18 cellular contexts compared by ENCODE assay signal in genomic region chr3:169901453-169901852, GRCh38. TPM values are rescaled to one million over a fixed set of nuclear protein-coding genes. Genes with fewer than 3 reads are reported as not detected.
DNase-seq lines count a peak whose midpoint lies in the region; ATAC-seq, FAIRE-seq and TF ChIP-seq lines count a peak whose summit lies in the region.
"Had no signal": no experiment of that assay in that cellular context is flagged by ENCODE, and none has a peak within 500 bp of the region (broad histone marks: within the 10 kb centered on the region; RNA-seq: fewer than 3 reads in every experiment).

No MANE protein-coding gene starts in this region.

- DNase-seq in HepG2 (ENCODE audit: low spot score) (no peak), right lobe of liver (no peak), Kasumi-1 (lab: John Stamatoyannopoulos, UW) (peak; percentile 12 to 15), WTC11 (ENCODE audit: low spot score) (no peak), DMS114 treated with DMSO at 0.1 percent for 48 hours (lab: John Stamatoyannopoulos, UW; ENCODE audit: unreplicated experiment) (no peak), EL (no peak)
- DNase-seq: BE2C; CD4-positive, alpha-beta memory T cell; DMS153; H7; KG1 had no signal

- no peak for TF ChIP-seq EP300 in HepG2 (IDR thresholded peaks at IDR 0.05; ENCODE audit: low read depth in 2 of 2, low read length in 2 of 2)
- TF ChIP-seq EP300 in HepG2 (CRISPR knock-in tag; IDR thresholded peaks at IDR 0.05; ENCODE audit: borderline replicate concordance), result no peak

- H3K27ac ChIP-seq in HepG2 (ENCODE audit: extremely low read length, insufficient read depth, low read length) (no peak overlapping the region), right lobe of liver (no peak overlapping the region)
- H3K27ac ChIP-seq: A549, C4-2B, HL-60 had no signal

- BruUV-seq in HepG2 (replicated peaks; lab: Mats Ljungman, UMichigan), result no TSS peak

- no peak for TF ChIP-seq RAD21 in HepG2 (CRISPR knock-in tag; IDR thresholded peaks at IDR 0.05)

- TF ChIP-seq CTCF in HepG2 (CRISPR knock-in tag; IDR thresholded peaks at IDR 0.05), result no peak
- no peak for TF ChIP-seq CTCF in right lobe of liver (IDR thresholded peaks at IDR 0.05)
- no peak for TF ChIP-seq CTCF in WTC11 (IDR thresholded peaks at IDR 0.05)

- H3K4me3 ChIP-seq in HepG2 (replicated peaks in 1 of 3; ENCODE audit: insufficient read depth in 1 of 3, low read depth in 2 of 3, low read length in 3 of 3) (no peak overlapping the region), right lobe of liver (no peak overlapping the region)
- H3K4me3 ChIP-seq: A549, GM23338 had no signal

- no peak for ATAC-seq in HepG2
- no peak for ATAC-seq in right lobe of liver
- ATAC-seq in WTC11, result no peak
- no peak for ATAC-seq in GM19324 (IDR thresholded peaks at IDR 0.05; ENCODE audit: low FRiP score, unreplicated experiment)
- ATAC-seq: A549, GM23338 had no signal

- H3K9me3 ChIP-seq in HepG2 (ENCODE audit: low read length) (peaks cover 19% of the 10 kb centered on the region), right lobe of liver (no peaks in the 10 kb centered on the region)

- no peak for FAIRE-seq in HepG2 (lab: Jason Lieb, UNC)
- FAIRE-seq: A549, GM18507 had no signal

- POLR2A ChIA-PET in HepG2 (lab: Yijun Ruan, JAX), result no interaction called here
- POLR2A ChIA-PET in WTC11 (lab: Charles Lee), result no interaction called here

- 0% methylated on average over 1 of the region's 1 CpG for WGBS in HepG2 (ENCODE audit: low lambda C conversion rate)
- WGBS in right lobe of liver (ENCODE audit: insufficient coverage, low coverage, low lambda C conversion rate, missing lambda C conversion rate), result 89% methylated on average over 1 of the region's 1 CpG

- H3K27me3 Mint-ChIP-seq in WTC11 (ENCODE audit: low read depth), result no peaks in the 10 kb centered on the region; the same call in 1 of the 2 replicates

- no peaks in the 10 kb centered on the region; a peak in 1 of 5 replicates for H3K27me3 ChIP-seq in HepG2 (ENCODE audit: control insufficient read depth in 1 of 2, insufficient read depth in 2 of 2, low read length in 2 of 2)
- H3K27me3 ChIP-seq in right lobe of liver, result no peaks in the 10 kb centered on the region
- H3K27me3 ChIP-seq: BE2C had no signal

- intact Hi-C loops in HepG2 (cut with micrococcal nuclease; ENCODE audit: unreplicated experiment), result no loop called here
- intact Hi-C loops in right lobe of liver (cut with DNase I), result no loop called here

- peaks cover 25% of the 10 kb centered on the region for H3K36me3 Mint-ChIP-seq in WTC11

- no peak overlapping the region for H3K27ac Mint-ChIP-seq in WTC11
- H3K27ac Mint-ChIP-seq: CD4-positive, alpha-beta memory T cell; GM23338 had no signal

- H3K79me2 ChIP-seq in HepG2 (ENCODE audit: insufficient read depth, low read length), result no peaks in the 10 kb centered on the region

- no peak overlapping the region for H3K9ac ChIP-seq in HepG2 (ENCODE audit: insufficient read depth, low read depth, low read length)

- no peak overlapping the region for H2AFZ ChIP-seq in HepG2 (ENCODE audit: low read length)
- H2AFZ ChIP-seq: GM23338 had no signal

- no peak overlapping the region for H3K4me3 Mint-ChIP-seq in WTC11
- H3K4me3 Mint-ChIP-seq: CD4-positive, alpha-beta memory T cell; GM23338 had no signal

- CTCF ChIA-PET in HepG2 (lab: Yijun Ruan, JAX; ENCODE audit: low intra/inter-chr PET ratio, low total read pairs), result no interaction called here
- CTCF ChIA-PET in WTC11 (lab: Charles Lee), result no interaction called here

- TF ChIP-seq POLR2A in HepG2 (IDR thresholded peaks at IDR 0.05; ENCODE audit: insufficient read depth in 1 of 2, low read depth in 2 of 2, low read length in 2 of 2), result no peak
- no peak for TF ChIP-seq POLR2A in right lobe of liver (IDR thresholded peaks at IDR 0.05)

- no peak overlapping the region for H3K4me2 ChIP-seq in HepG2 (ENCODE audit: low read depth, low read length)
- H3K4me2 ChIP-seq: A549, GM23338 had no signal

- no peaks in the 10 kb centered on the region for H4K20me1 ChIP-seq in HepG2 (ENCODE audit: insufficient read depth, low read length)

- H3K4me1 ChIP-seq in HepG2 (ENCODE audit: insufficient read depth, low read length) (no peaks in the 10 kb centered on the region), right lobe of liver (no peaks in the 10 kb centered on the region)
- H3K4me1 ChIP-seq: A549, BE2C had no signal

- no peaks in the 10 kb centered on the region for H3K36me3 ChIP-seq in HepG2 (replicated peaks in 1 of 2; ENCODE audit: control insufficient read depth in 1 of 2, insufficient read depth in 2 of 2, low read length in 2 of 2)
- H3K36me3 ChIP-seq in right lobe of liver, result no peaks in the 10 kb centered on the region
- H3K36me3 ChIP-seq: BE2C had no signal

- peaks cover 3% of the 10 kb centered on the region for H3K4me1 Mint-ChIP-seq in WTC11
- H3K4me1 Mint-ChIP-seq: CD4-positive, alpha-beta memory T cell had no signal

- in situ Hi-C loops in HepG2 (cut with HindIII; ENCODE audit: extremely low pct_ligation_motif_present, low pct_unique_long_range_greater_than_20kb), result no loop called here

- H3K9me3 Mint-ChIP-seq in WTC11, result peaks cover 46% of the 10 kb centered on the region

TF ChIP-seq in HepG2, 621 proteins besides CTCF, POLR2A, EP300 and RAD21 (continues in another document):
- TF ChIP-seq NFYC (CRISPR knock-in tag; IDR thresholded peaks at IDR 0.05) (no peak), ZNF563 (CRISPR knock-in tag; IDR thresholded peaks at IDR 0.05) (no peak), ZNF317 (CRISPR knock-in tag; IDR thresholded peaks at IDR 0.05) (peak; percentile 99)

TF ChIP-seq in WTC11, 78 proteins besides CTCF, POLR2A, EP300 and RAD21 (continues in another document):
- TF ChIP-seq ZNF317 (CRISPR knock-in tag; IDR thresholded peaks at IDR 0.05; ENCODE audit: borderline replicate concordance, low read depth), result peak; percentile 96

RNA-seq across cellular contexts. Expression of gene SAMD7, which starts 9.9 kb away (rescaled TPM):
- total RNA-seq in HepG2 (2016; rRNA removed; fragmentation: Illumina TruSeq; extraction: Trizol) (not detected in 2 replicates), right lobe of liver (not detected), WTC11 (2021) (not detected in 3 replicates)
- not detected in 2 replicates for total RNA-seq in HepG2 (2016; cell fraction: cytosol; rRNA removed; fragmentation: Illumina TruSeq; extraction: Trizol; ENCODE audit: low read depth)
- total RNA-seq in HepG2 (2016; cell fraction: insoluble cytoplasmic fraction; rRNA removed; fragmentation: Illumina TruSeq; extraction: Trizol), result not detected in 2 replicates
- not detected in 2 replicates for total RNA-seq in HepG2 (2016; cell fraction: membrane; rRNA removed; fragmentation: Illumina TruSeq; extraction: Trizol)
- total RNA-seq in HepG2 (2016; cell fraction: nucleus; rRNA removed; fragmentation: Illumina TruSeq; extraction: Trizol), result not detected in 2 replicates
- polyA plus RNA-seq in HepG2 (2011; rRNA removed), result not detected in 2 replicates
- polyA plus RNA-seq in HepG2 (2011; cell fraction: cytosol; rRNA removed), result not detected in 2 replicates
- not detected in 2 replicates for polyA plus RNA-seq in HepG2 (2011; cell fraction: nucleus; rRNA removed)
- polyA plus RNA-seq in HepG2 (2012), result not detected in 2 replicates
- polyA plus RNA-seq in HepG2 (2016; cell fraction: cytosol; fragmentation: Illumina TruSeq; extraction: Trizol; ENCODE audit: low read depth), result not detected in 2 replicates
- polyA plus RNA-seq in HepG2 (2016; cell fraction: insoluble cytoplasmic fraction; fragmentation: Illumina TruSeq; extraction: Trizol; ENCODE audit: low read depth), result not detected in 2 replicates
- polyA plus RNA-seq in HepG2 (2016; cell fraction: membrane; fragmentation: Illumina TruSeq; extraction: Trizol; ENCODE audit: low read depth), result not detected in 2 replicates
- not detected in 2 replicates for polyA plus RNA-seq in HepG2 (2016; cell fraction: nucleus; fragmentation: Illumina TruSeq; extraction: Trizol; ENCODE audit: insufficient read depth, low read depth)
- polyA minus RNA-seq in HepG2 (2011; rRNA and poly(A)+ RNA removed; ENCODE audit: low replicate concordance), result not detected in 2 replicates
- polyA minus RNA-seq in HepG2 (2011; cell fraction: cytosol; rRNA and poly(A)+ RNA removed), result not detected in 2 replicates
- polyA minus RNA-seq in HepG2 (2011; cell fraction: nucleus; rRNA and poly(A)+ RNA removed), result not detected in 2 replicates
- total RNA-seq: CD4-positive, alpha-beta memory T cell; GM23338; H7 had no signal
- polyA plus RNA-seq: A549; AG04450; CD4-positive, alpha-beta memory T cell; GM23338 had no signal

RNA-seq across cellular contexts. Expression of gene LRRC31, which starts 31.7 kb away (rescaled TPM):
- total RNA-seq in HepG2 (2016; rRNA removed; fragmentation: Illumina TruSeq; extraction: Trizol), result not detected in 2 replicates
- not detected in 2 replicates for total RNA-seq in HepG2 (2016; cell fraction: cytosol; rRNA removed; fragmentation: Illumina TruSeq; extraction: Trizol; ENCODE audit: low read depth)
- total RNA-seq in HepG2 (2016; cell fraction: insoluble cytoplasmic fraction; rRNA removed; fragmentation: Illumina TruSeq; extraction: Trizol), result not detected in 2 replicates
- not detected in 2 replicates for total RNA-seq in HepG2 (2016; cell fraction: membrane; rRNA removed; fragmentation: Illumina TruSeq; extraction: Trizol)
- not detected in 2 replicates for total RNA-seq in HepG2 (2016; cell fraction: nucleus; rRNA removed; fragmentation: Illumina TruSeq; extraction: Trizol)
- polyA plus RNA-seq in HepG2 (2011; rRNA removed), result not detected in 2 replicates
- polyA plus RNA-seq in HepG2 (2011; cell fraction: cytosol; rRNA removed), result 0.04 TPM in 1 of 2 replicates, not detected in the other
- not detected in 2 replicates for polyA plus RNA-seq in HepG2 (2011; cell fraction: nucleus; rRNA removed)
- not detected in 2 replicates for polyA plus RNA-seq in HepG2 (2012)
- not detected in 2 replicates for polyA plus RNA-seq in HepG2 (2016; cell fraction: cytosol; fragmentation: Illumina TruSeq; extraction: Trizol; ENCODE audit: low read depth)
- polyA plus RNA-seq in HepG2 (2016; cell fraction: insoluble cytoplasmic fraction; fragmentation: Illumina TruSeq; extraction: Trizol; ENCODE audit: low read depth), result not detected in 2 replicates
- not detected in 2 replicates for polyA plus RNA-seq in HepG2 (2016; cell fraction: membrane; fragmentation: Illumina TruSeq; extraction: Trizol; ENCODE audit: low read depth)
- not detected in 2 replicates for polyA plus RNA-seq in HepG2 (2016; cell fraction: nucleus; fragmentation: Illumina TruSeq; extraction: Trizol; ENCODE audit: insufficient read depth, low read depth)
- polyA minus RNA-seq in HepG2 (2011; rRNA and poly(A)+ RNA removed; ENCODE audit: low replicate concordance), result not detected in 2 replicates
- not detected in 2 replicates for polyA minus RNA-seq in HepG2 (2011; cell fraction: cytosol; rRNA and poly(A)+ RNA removed)
- not detected in 2 replicates for polyA minus RNA-seq in HepG2 (2011; cell fraction: nucleus; rRNA and poly(A)+ RNA removed)
- 1 to 10 TPM in 5 of 6 experiments, under 1 TPM in 1; 0.78 to 5.0 (median 2.2) TPM for total RNA-seq in right lobe of liver
- total RNA-seq in WTC11 (2021), result not detected in 3 replicates
- total RNA-seq: CD4-positive, alpha-beta memory T cell; GM23338; H7 had no signal
- polyA plus RNA-seq: AG04450; CD4-positive, alpha-beta memory T cell; GM23338 had no signal

Comparison
In these comparisons a context has a peak if more than half of its experiments do, and no peak if none do; other contexts are left out.
1. DNase-seq: peak in Kasumi-1 (2 of 2); none in HepG2 (single experiment), right lobe of liver (0 of 3), WTC11 (single experiment), DMS114 treated with DMSO at 0.1 percent for 48 hours (single experiment) and EL (single experiment).
2. Of the 50 proteins assayed by ChIP-seq in both HepG2 and WTC11: peak only in HepG2: none; only in WTC11: none; in both: ZNF317; in neither: 49.